Comparison of ENCODE assay signal across 29 cellular contexts in the genomic region with DNA sequence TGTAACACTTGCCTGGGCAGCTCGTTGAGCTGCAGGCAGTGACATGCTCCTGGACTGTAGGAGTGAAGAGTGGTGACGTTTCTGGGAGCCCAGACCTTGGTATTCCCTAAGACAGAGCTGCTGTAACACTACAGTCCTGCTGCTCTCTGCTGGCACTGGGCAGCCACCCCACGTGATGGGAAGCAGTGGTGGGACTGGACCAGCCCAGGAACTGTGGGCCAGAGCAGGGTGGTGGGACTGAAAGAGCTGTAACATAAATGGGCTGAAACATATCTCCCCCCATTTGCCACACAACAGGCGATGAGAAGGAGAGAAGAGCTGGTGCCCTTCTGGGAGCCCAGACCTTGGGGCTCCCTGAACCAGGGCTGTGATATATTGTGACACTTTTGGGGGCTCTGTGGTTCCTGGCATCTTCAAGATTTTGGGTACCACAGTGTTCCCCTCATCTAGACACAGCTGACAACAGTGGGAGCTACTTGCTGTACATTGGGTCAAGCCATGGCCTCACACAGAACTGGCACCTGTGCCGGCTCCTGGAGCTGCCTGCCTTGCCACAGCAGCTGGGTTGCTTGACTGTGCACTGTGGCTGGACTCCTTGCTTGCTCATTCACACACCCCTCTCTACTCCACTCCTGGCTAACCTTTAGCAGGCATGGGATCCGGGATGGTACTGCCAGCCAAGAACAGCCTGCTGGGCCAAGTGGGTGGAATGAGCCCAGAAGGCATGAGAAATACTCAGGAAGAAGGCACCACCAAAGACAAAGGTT.
"Had no signal": no experiment of that assay in that cellular context is flagged by ENCODE, and none has a peak within 500 bp of the region (broad histone marks: within the 10 kb centered on the region; RNA-seq: fewer than 3 reads in every experiment).

No MANE protein-coding gene starts in this region.

- H3K36me3 ChIP-seq: ascending aorta, cardiac muscle cell, Peyer's patch had no signal

- H3K36me3 Mint-ChIP-seq: activated naive CD8-positive, alpha-beta T cell treated with anti-CD3 and anti-CD28 coated beads for 36 hours had no signal

- H3K4me1 ChIP-seq: ascending aorta, Peyer's patch had no signal

- H3K27ac ChIP-seq: ascending aorta, cardiac muscle cell, KMS-11, Peyer's patch had no signal

- H3K27me3 Mint-ChIP-seq: activated CD4-positive, alpha-beta T cell treated with anti-CD3 and anti-CD28 coated beads, Interleukin-2, amount 10 ng/mL, durations not matched to agents 24 days and 14 days; activated CD8-positive, alpha-beta T cell treated with anti-CD3 and anti-CD28 coated beads for 36 hours; activated naive CD8-positive, alpha-beta T cell treated with anti-CD3 and anti-CD28 coated beads for 36 hours; activated T-helper 17 cell treated with anti-CD3 and anti-CD28 coated beads, Interleukin-2, amount 50 U/mL, for 72 hours; central memory CD8-positive, alpha-beta T cell had no signal

- DNase-seq: activated CD4-positive, alpha-beta T cell treated with anti-CD3 and anti-CD28 coated beads, Interleukin-2, amount 10 ng/mL, durations not matched to agents 24 days and 14 days; activated CD4-positive, alpha-beta T cell treated with anti-CD3 and anti-CD28 coated beads, Interleukin-2, amount 50 U/mL, for 4 hours; activated CD8-positive, alpha-beta T cell treated with anti-CD3 and anti-CD28 coated beads for 36 hours; activated effector memory CD4-positive, alpha-beta T cell treated with anti-CD3 and anti-CD28 coated beads, Interleukin-2, amount 50 U/mL, for 16 hours; activated naive CD4-positive, alpha-beta T cell; activated naive CD4-positive, alpha-beta T cell treated with anti-CD3 and anti-CD28 coated beads, Interleukin-2, amount 50 U/mL, for 16 hours; activated naive CD8-positive, alpha-beta T cell treated with anti-CD3 and anti-CD28 coated beads for 36 hours; activated T-cell treated with anti-CD3 and anti-CD28 coated beads, Interleukin-2, amount 50 U/mL, for 1 hour; activated T-cell treated with anti-CD3 and anti-CD28 coated beads, Interleukin-2, amount 50 U/mL, for 72 hours; amniotic stem cell; NCI-H1092 treated with DMSO at 0.1 percent for 48 hours; NCI-H1417; NCI-H146; NCI-H187; NCI-H2081; NCI-H226; NCI-H524 treated with DMSO at 0.1 percent for 48 hours; Peyer's patch; RPMI8226; SIG-M5; SW 1271; T-helper 1 cell; T-helper 2 cell; T-helper 9 cell had no signal

- H3K9me3 ChIP-seq: ascending aorta, Peyer's patch had no signal

- H3K4me1 Mint-ChIP-seq: activated CD4-positive, alpha-beta T cell treated with anti-CD3 and anti-CD28 coated beads, Interleukin-2, amount 10 ng/mL, durations not matched to agents 24 days and 14 days; activated naive CD8-positive, alpha-beta T cell treated with anti-CD3 and anti-CD28 coated beads for 36 hours; activated T-helper 17 cell treated with anti-CD3 and anti-CD28 coated beads, Interleukin-2, amount 50 U/mL, for 72 hours; central memory CD8-positive, alpha-beta T cell had no signal

- H3K9ac ChIP-seq: KMS-11 had no signal

- ATAC-seq: activated CD8-positive, alpha-beta T cell treated with anti-CD3 and anti-CD28 coated beads for 36 hours; activated T-cell treated with anti-CD3 and anti-CD28 coated beads, Interleukin-2, amount 50 U/mL, for 72 hours; activated T-helper 17 cell treated with anti-CD3 and anti-CD28 coated beads, Interleukin-2, amount 50 U/mL, for 72 hours had no signal

- H3K4me3 Mint-ChIP-seq: activated CD4-positive, alpha-beta T cell treated with anti-CD3 and anti-CD28 coated beads, Interleukin-2, amount 10 ng/mL, durations not matched to agents 24 days and 14 days; activated CD8-positive, alpha-beta T cell treated with anti-CD3 and anti-CD28 coated beads for 36 hours; activated naive CD8-positive, alpha-beta T cell treated with anti-CD3 and anti-CD28 coated beads for 36 hours; activated T-cell treated with anti-CD3 and anti-CD28 coated beads, Interleukin-2, amount 50 U/mL, for 72 hours; activated T-helper 17 cell treated with anti-CD3 and anti-CD28 coated beads, Interleukin-2, amount 50 U/mL, for 72 hours; central memory CD8-positive, alpha-beta T cell had no signal

- H3K4me2 ChIP-seq: KMS-11 had no signal

- H3K9me3 Mint-ChIP-seq: activated CD4-positive, alpha-beta T cell treated with anti-CD3 and anti-CD28 coated beads, Interleukin-2, amount 10 ng/mL, durations not matched to agents 24 days and 14 days had no signal

- H3K27me3 ChIP-seq: ascending aorta, cardiac muscle cell, Peyer's patch had no signal

- H3K27ac Mint-ChIP-seq: activated CD4-positive, alpha-beta T cell treated with anti-CD3 and anti-CD28 coated beads, Interleukin-2, amount 10 ng/mL, durations not matched to agents 24 days and 14 days; activated CD8-positive, alpha-beta T cell treated with anti-CD3 and anti-CD28 coated beads for 36 hours; activated naive CD8-positive, alpha-beta T cell treated with anti-CD3 and anti-CD28 coated beads for 36 hours; activated T-cell treated with anti-CD3 and anti-CD28 coated beads, Interleukin-2, amount 50 U/mL, for 72 hours; activated T-helper 17 cell treated with anti-CD3 and anti-CD28 coated beads, Interleukin-2, amount 50 U/mL, for 72 hours had no signal

- H3K4me3 ChIP-seq: ascending aorta, cardiac muscle cell, Peyer's patch had no signal
